Comparison of ENCODE assay signal across 13 cellular contexts in the genomic region with DNA sequence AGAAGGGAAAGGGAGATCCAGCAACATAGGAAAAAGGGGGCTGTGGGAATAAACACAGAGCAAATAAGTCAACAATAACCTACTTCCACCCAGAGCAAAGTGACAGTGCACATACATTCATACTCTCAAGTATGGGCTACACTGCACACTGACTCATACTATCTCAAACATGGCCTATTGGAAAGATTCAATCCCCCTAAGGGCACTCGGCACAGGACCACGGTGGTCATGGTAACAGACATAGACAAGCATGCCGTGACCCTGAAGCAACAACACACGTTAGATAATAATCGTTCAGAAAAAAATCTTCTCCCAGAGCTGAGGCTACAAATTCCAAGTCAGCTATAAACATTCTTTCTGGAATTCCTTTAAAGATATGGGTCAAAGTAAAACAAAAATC. TPM values are rescaled to one million over a fixed set of nuclear protein-coding genes. Genes with fewer than 3 reads are reported as not detected.
DNase-seq lines count a peak whose midpoint lies in the region; ATAC-seq, FAIRE-seq and TF ChIP-seq lines count a peak whose summit lies in the region.
"Had no signal": no experiment of that assay in that cellular context is flagged by ENCODE, and none has a peak within 500 bp of the region (broad histone marks: within the 10 kb centered on the region; RNA-seq: fewer than 3 reads in every experiment).

No MANE protein-coding gene starts in this region.

- no peak for TF ChIP-seq CTCF in parathyroid adenoma (IDR thresholded peaks at IDR 0.05)

- CTCF ChIA-PET in CD8-positive, alpha-beta memory T cell (lab: Charles Lee): interaction anchor here (1.4 kb wide), 1 partner anchor 28 kb away, joined by 5 read pairs; no protein-coding TSS in a partner anchor
- CTCF ChIA-PET in activated naive CD4-positive, alpha-beta T cell treated with anti-CD3 and anti-CD28 coated beads, Interleukin-2, amount 10 ng/mL, durations not matched to agents 7 days and 5 days (lab: Charles Lee): no interaction called here

- no peaks in the 10 kb centered on the region for H3K27me3 ChIP-seq in parathyroid adenoma (ENCODE audit: control insufficient read depth, insufficient read depth, low read length)
- H3K27me3 ChIP-seq in CD8-positive, alpha-beta memory T cell (ENCODE audit: insufficient read depth, low read length, poor library complexity, severe bottlenecking): no peaks in the 10 kb centered on the region

- H3K4me2 ChIP-seq in parathyroid adenoma (ENCODE audit: low read length): peak overlapping the region; percentile 48

- no peak overlapping the region for H3K27ac ChIP-seq in epithelial cell of prostate
- peak overlapping the region; percentile 62 for H3K27ac ChIP-seq in parathyroid adenoma
- no peak overlapping the region for H3K27ac ChIP-seq in CD8-positive, alpha-beta memory T cell (ENCODE audit: low read depth, low read length)
- H3K27ac ChIP-seq: coronary artery had no signal

- no peak for FAIRE-seq in RCC 7860 (lab: Jason Lieb, UNC)
- FAIRE-seq: GM18507, urothelium cell line had no signal

- H3K27me3 Mint-ChIP-seq in CD8-positive, alpha-beta memory T cell: no peaks in the 10 kb centered on the region
- no peaks in the 10 kb centered on the region for H3K27me3 Mint-ChIP-seq in activated naive CD4-positive, alpha-beta T cell treated with anti-CD3 and anti-CD28 coated beads, Interleukin-2, amount 10 ng/mL, durations not matched to agents 7 days and 5 days

- no peak overlapping the region for H3K4me3 Mint-ChIP-seq in CD8-positive, alpha-beta memory T cell
- no peak overlapping the region for H3K4me3 Mint-ChIP-seq in activated naive CD4-positive, alpha-beta T cell treated with anti-CD3 and anti-CD28 coated beads, Interleukin-2, amount 10 ng/mL, durations not matched to agents 7 days and 5 days

- H3K9me3 Mint-ChIP-seq in CD8-positive, alpha-beta memory T cell: no peaks in the 10 kb centered on the region
- H3K9me3 Mint-ChIP-seq in activated naive CD4-positive, alpha-beta T cell treated with anti-CD3 and anti-CD28 coated beads, Interleukin-2, amount 10 ng/mL, durations not matched to agents 7 days and 5 days: peaks cover 5% of the 10 kb centered on the region

- peak overlapping the region in 1 of 8 donors; percentile 70 for H3K27ac Mint-ChIP-seq in CD8-positive, alpha-beta memory T cell
- no peak overlapping the region for H3K27ac Mint-ChIP-seq in activated naive CD4-positive, alpha-beta T cell treated with anti-CD3 and anti-CD28 coated beads, Interleukin-2, amount 10 ng/mL, durations not matched to agents 7 days and 5 days

- H3K36me3 Mint-ChIP-seq in CD8-positive, alpha-beta memory T cell: peaks cover 0 to 4% (median 1%) of the 10 kb centered on the region in 3 donors
- H3K36me3 Mint-ChIP-seq in activated naive CD4-positive, alpha-beta T cell treated with anti-CD3 and anti-CD28 coated beads, Interleukin-2, amount 10 ng/mL, durations not matched to agents 7 days and 5 days: no peaks in the 10 kb centered on the region

- no peaks in the 10 kb centered on the region for H3K79me2 ChIP-seq in parathyroid adenoma

- no peaks in the 10 kb centered on the region for H3K4me1 ChIP-seq in parathyroid adenoma
- H3K4me1 ChIP-seq in CD8-positive, alpha-beta memory T cell (ENCODE audit: insufficient read depth, low read length): peaks cover 3% of the 10 kb centered on the region

- H3K9ac ChIP-seq in parathyroid adenoma: no peak overlapping the region

- peaks cover 3 to 7% (median 6%) of the 10 kb centered on the region in 3 donors for H3K4me1 Mint-ChIP-seq in CD8-positive, alpha-beta memory T cell
- peaks cover 10% of the 10 kb centered on the region for H3K4me1 Mint-ChIP-seq in activated naive CD4-positive, alpha-beta T cell treated with anti-CD3 and anti-CD28 coated beads, Interleukin-2, amount 10 ng/mL, durations not matched to agents 7 days and 5 days

- H3K9me3 ChIP-seq in parathyroid adenoma (ENCODE audit: control insufficient read depth, low read length): no peaks in the 10 kb centered on the region
- no peaks in the 10 kb centered on the region for H3K9me3 ChIP-seq in CD8-positive, alpha-beta memory T cell (ENCODE audit: low read length)

- no peak for ATAC-seq in GM18505 (IDR thresholded peaks at IDR 0.05; ENCODE audit: unreplicated experiment)
- ATAC-seq: activated CD4-positive, CD25-positive, alpha-beta regulatory T cell treated with anti-CD3 and anti-CD28 coated beads, Interleukin-2, amount 50 U/mL, for 24 hours had no signal

- POLR2A ChIA-PET in CD8-positive, alpha-beta memory T cell (lab: Charles Lee): no interaction called here

- DNase-seq in EH (ENCODE audit: low read depth): peak; percentile 97
- peak; percentile 43 for DNase-seq in RCC 7860 (ENCODE audit: low spot score)
- DNase-seq in epithelial cell of prostate (ENCODE audit: low read depth, low spot score): peak; percentile 81
- DNase-seq in CD8-positive, alpha-beta memory T cell: no peak
- DNase-seq in activated naive CD4-positive, alpha-beta T cell treated with anti-CD3 and anti-CD28 coated beads, Interleukin-2, amount 10 ng/mL, durations not matched to agents 7 days and 5 days: no peak
- DNase-seq: DND-41, NCI-H187 treated with DMSO at 0.1 percent for 48 hours had no signal

- peak overlapping the region; percentile 11 for H2AFZ ChIP-seq in parathyroid adenoma

- TF ChIP-seq POLR2A in GM18505 (IDR thresholded peaks at IDR 0.05; ENCODE audit: borderline replicate concordance, extremely low read depth, insufficient read depth, insufficient read length): no peak

- peak overlapping the region; percentile 19 for H3K4me3 ChIP-seq in parathyroid adenoma (ENCODE audit: low read depth, low read length)
- no peak overlapping the region for H3K4me3 ChIP-seq in CD8-positive, alpha-beta memory T cell (ENCODE audit: low read length)
- H3K4me3 ChIP-seq: coronary artery had no signal

- H3K36me3 ChIP-seq in parathyroid adenoma (ENCODE audit: control insufficient read depth, insufficient read depth, low read length): no peaks in the 10 kb centered on the region
- H3K36me3 ChIP-seq in CD8-positive, alpha-beta memory T cell (ENCODE audit: insufficient read depth, low read length): no peaks in the 10 kb centered on the region

RNA-seq across cellular contexts. Expression of gene JAK1, which starts 16.8 kb away (rescaled TPM):
- 100 to 1,000 TPM; 106 to 108 TPM for total RNA-seq in CD8-positive, alpha-beta memory T cell
- 300 TPM for polyA plus RNA-seq in CD8-positive, alpha-beta memory T cell

Comparison
In these comparisons a context has a peak if more than half of its experiments do, and no peak if none do; other contexts are left out.
1. DNase-seq: peak in EH (single experiment), RCC 7860 (single experiment) and epithelial cell of prostate (single experiment); none in CD8-positive, alpha-beta memory T cell (0 of 5) and activated naive CD4-positive, alpha-beta T cell treated with anti-CD3 and anti-CD28 coated beads, Interleukin-2, amount 10 ng/mL, durations not matched to agents 7 days and 5 days (single experiment).